Comparison of ENCODE assay signal across 21 cellular contexts in genomic region chr1:147272042-147272441, GRCh38. TPM values are rescaled to one million over a fixed set of nuclear protein-coding genes. Genes with fewer than 3 reads are reported as not detected.
DNase-seq lines count a peak whose midpoint lies in the region; ATAC-seq and TF ChIP-seq lines count a peak whose summit lies in the region.
"Had no signal": no experiment of that assay in that cellular context is flagged by ENCODE, and none has a peak within 500 bp of the region (broad histone marks: within the 10 kb centered on the region; RNA-seq: fewer than 3 reads in every experiment).

No MANE protein-coding gene starts in this region.

- intact Hi-C loops in IMR-90 (cut with micrococcal nuclease), result loop anchor here (2.0 to 5.0 kb wide), 3 partner anchors 21 to 355 kb away; no protein-coding TSS in a partner anchor

- H4K20me1 ChIP-seq in IMR-90 (ENCODE audit: insufficient read depth, low read length), result no peaks in the 10 kb centered on the region

- H2BK20ac ChIP-seq in IMR-90 (ENCODE audit: low read depth, low read length), result no peak overlapping the region

- H3K4me1 Mint-ChIP-seq in WTC11, result peaks cover 7% of the 10 kb centered on the region; the same call in 1 of the 2 replicates

- no peak overlapping the region for H4K91ac ChIP-seq in IMR-90 (ENCODE audit: insufficient read depth, low read depth, low read length)
- H4K91ac ChIP-seq in mesenchymal stem cell (ENCODE audit: low read length), result no peak overlapping the region

- H2AFZ ChIP-seq in IMR-90 (replicated peaks; ENCODE audit: low read length, poor library complexity) (no peak overlapping the region), mesenchymal stem cell (ENCODE audit: low read depth, low read length) (no peak overlapping the region)

- H3K79me1 ChIP-seq in IMR-90 (ENCODE audit: low read depth in 1 of 2, low read length in 2 of 2), result no peaks in the 10 kb centered on the region
- peaks cover 4% of the 10 kb centered on the region for H3K79me1 ChIP-seq in mesenchymal stem cell (replicated peaks; ENCODE audit: low read length, poor library complexity, severe bottlenecking)

- H3K56ac ChIP-seq in IMR-90 (ENCODE audit: extremely low read depth, insufficient read depth, low read length), result no peak overlapping the region

- WGBS in IMR-90 (ENCODE audit: extremely low coverage in 2 of 2, insufficient read length in 1 of 2), 2 experiments, result no CpG with 5 or more reads among the region's 3 CpGs
- 89% methylated on average over 3 of the region's 3 CpGs for WGBS in mesenchymal stem cell

- POLR2A ChIA-PET in IMR-90 (lab: Charles Lee; ENCODE audit: unreplicated experiment) (no interaction called here), WTC11 (lab: Charles Lee) (no interaction called here)

- H3K18ac ChIP-seq in IMR-90 (ENCODE audit: low read depth, low read length), result no peak overlapping the region
- no peak overlapping the region for H3K18ac ChIP-seq in mesenchymal stem cell (ENCODE audit: low read depth in 1 of 2, low read length in 2 of 2)

- H2BK15ac ChIP-seq in IMR-90 (ENCODE audit: low read depth, low read length) (no peak overlapping the region), mesenchymal stem cell (ENCODE audit: low read depth, poor library complexity, severe bottlenecking) (no peak overlapping the region)

- H3K27ac Mint-ChIP-seq in WTC11, result 0 out of 2 replicates have a peak overlapping the region, but pooled peaks have one; percentile 46
- H3K27ac Mint-ChIP-seq: CD8-positive, alpha-beta T cell had no signal

- peaks cover 6% of the 10 kb centered on the region for H3K4me1 ChIP-seq in IMR-90 (ENCODE audit: control insufficient read depth, insufficient read depth, low read length)
- H3K4me1 ChIP-seq in mesenchymal stem cell (ENCODE audit: control insufficient read depth, insufficient read depth, low read depth, low read length), result no peaks in the 10 kb centered on the region
- H3K4me1 ChIP-seq: BLaER1 treated with 17β-estradiol and CSF1 and Interleukin-3, amounts not matched to agents 10 nM and 100 nM had no signal

- no peak overlapping the region for H3K4me3 Mint-ChIP-seq in WTC11
- H3K4me3 Mint-ChIP-seq: CD8-positive, alpha-beta T cell had no signal

- H2AK9ac ChIP-seq in IMR-90 (replicated peaks; ENCODE audit: low read depth, low read length, poor library complexity), result no peak overlapping the region

- dilution Hi-C loops in IMR-90 (cut with HindIII; ENCODE audit: low sequenced_read_pairs, unreplicated experiment), result no loop called here

- no peak for ATAC-seq in IMR-90 (ENCODE audit: low read depth)
- ATAC-seq in WTC11, result no peak
- ATAC-seq: CD8-positive, alpha-beta T cell; PC-3 had no signal

- TF ChIP-seq CTCF in IMR-90 (conservative IDR thresholded peaks at IDR 0.05; ENCODE audit: low read depth, low read length) (no peak), WTC11 (IDR thresholded peaks at IDR 0.05) (no peak), GM13976 (IDR thresholded peaks at IDR 0.05; ENCODE audit: borderline replicate concordance, control extremely low read depth, extremely low read depth, insufficient read depth, missing control alignments) (no peak), GM10266 (IDR thresholded peaks at IDR 0.05; ENCODE audit: control insufficient read depth, insufficient read depth, low read depth, missing control alignments) (no peak)

- TF ChIP-seq RAD21 in IMR-90 (IDR thresholded peaks at IDR 0.05; ENCODE audit: low read length), result no peak

- in situ Hi-C loops in IMR-90 (cut with MboI; ENCODE audit: low sequenced_read_pairs) (loop anchor here (10.0 kb wide), 1 partner anchor 363 kb away; no protein-coding TSS in a partner anchor), GM13976 (cut with MboI; ENCODE audit: low sequenced_read_pairs, unreplicated experiment) (no loop called here)

- H2BK120ac ChIP-seq in IMR-90 (ENCODE audit: low read depth, low read length) (no peak overlapping the region), mesenchymal stem cell (ENCODE audit: low read depth, low read length) (no peak overlapping the region)

- DNase-seq in DMS79 treated with DMSO at 0.1 percent for 48 hours (lab: John Stamatoyannopoulos, UW) (peak; percentile 67), IMR-90 (no peak), WTC11 (ENCODE audit: low spot score) (no peak), mesenchymal stem cell (no peak), DMS114 treated with DMSO at 0.1 percent for 48 hours (lab: John Stamatoyannopoulos, UW; ENCODE audit: unreplicated experiment) (no peak), GM13976 (ENCODE audit: low spot score) (no peak), GM10266 (ENCODE audit: extremely low spot score) (no peak)
- DNase-seq: Calu3; CD8-positive, alpha-beta T cell; DMS53; NCI-H1048; NCI-H146; NCI-H2081 treated with DMSO at 0.1 percent for 48 hours; NCI-H226; NCI-H524; NCI-H82; PC-3; SJCRH30 had no signal

- H3K27me3 Mint-ChIP-seq in WTC11 (ENCODE audit: low read depth), result no peaks in the 10 kb centered on the region

- H3K27ac ChIP-seq in IMR-90 (ENCODE audit: insufficient read depth, low read length), result no peak overlapping the region
- H3K27ac ChIP-seq in mesenchymal stem cell (ENCODE audit: low read length, poor library complexity, severe bottlenecking), result no peak overlapping the region
- H3K27ac ChIP-seq: BLaER1 treated with 17β-estradiol and CSF1 and Interleukin-3, amounts not matched to agents 10 nM and 100 nM; HL-60; SJCRH30 had no signal

- no peaks in the 10 kb centered on the region for H3K27me3 ChIP-seq in IMR-90 (ENCODE audit: control insufficient read depth, insufficient read depth, low read length)
- no peaks in the 10 kb centered on the region for H3K27me3 ChIP-seq in mesenchymal stem cell (ENCODE audit: control insufficient read depth in 1 of 2, insufficient read depth in 1 of 2, low read length in 2 of 2)
- H3K27me3 ChIP-seq: BLaER1 treated with 17β-estradiol and CSF1 and Interleukin-3, amounts not matched to agents 10 nM and 100 nM; SJCRH30 had no signal

- no peak overlapping the region for H3K4me2 ChIP-seq in IMR-90 (ENCODE audit: low read depth, low read length)
- no peak overlapping the region for H3K4me2 ChIP-seq in mesenchymal stem cell (ENCODE audit: low read length, poor library complexity, severe bottlenecking)
- H3K4me2 ChIP-seq: BLaER1 treated with 17β-estradiol and CSF1 and Interleukin-3, amounts not matched to agents 10 nM and 100 nM had no signal

- H4K5ac ChIP-seq in IMR-90 (ENCODE audit: low read depth, low read length), result peak overlapping the region; percentile 40; the same call in 1 of the 2 replicates

- H3K9me3 Mint-ChIP-seq in WTC11, result no peaks in the 10 kb centered on the region
- H3K9me3 Mint-ChIP-seq: CD8-positive, alpha-beta T cell had no signal

- H3K9me3 ChIP-seq in IMR-90 (ENCODE audit: control insufficient read depth, insufficient read depth, low read length) (no peaks in the 10 kb centered on the region), mesenchymal stem cell (ENCODE audit: control insufficient read depth, low read length) (no peaks in the 10 kb centered on the region)
- H3K9me3 ChIP-seq: BLaER1 treated with 17β-estradiol and CSF1 and Interleukin-3, amounts not matched to agents 10 nM and 100 nM; SJCRH30 had no signal

- no peak for TF ChIP-seq POLR2A in IMR-90 (IDR thresholded peaks at IDR 0.05; ENCODE audit: low read depth, low read length)

- CTCF ChIA-PET in IMR-90 (lab: Yijun Ruan, JAX) (interaction anchor here (0.7 to 2.3 kb wide), 2 partner anchors 116 to 627 kb away, joined by 3 to 5 read pairs; no protein-coding TSS in a partner anchor), WTC11 (lab: Charles Lee) (interaction anchor here (0.6 to 4.6 kb wide), 3 partner anchors 8 to 574 kb away, joined by 3 to 68 read pairs (median 4); no protein-coding TSS in a partner anchor)

- H2BK5ac ChIP-seq in IMR-90 (ENCODE audit: low read depth, low read length, poor library complexity, severe bottlenecking), result no peak overlapping the region
- H2BK5ac ChIP-seq in mesenchymal stem cell (ENCODE audit: low read depth, low read length, poor library complexity, severe bottlenecking), result no peak overlapping the region

- BruUV-seq in IMR-90 (replicated peaks; lab: Mats Ljungman, UMichigan), result no TSS peak

- H3K4ac ChIP-seq in IMR-90 (ENCODE audit: low read depth, low read length), result no peak overlapping the region
- no peak overlapping the region for H3K4ac ChIP-seq in mesenchymal stem cell (ENCODE audit: low read depth in 1 of 2, low read length in 2 of 2)

- H2BK12ac ChIP-seq in mesenchymal stem cell (ENCODE audit: low read length in 2 of 2), result no peak overlapping the region

- H3K36me3 ChIP-seq in IMR-90 (ENCODE audit: control insufficient read depth, insufficient read depth, low read length) (peaks cover 18% of the 10 kb centered on the region), mesenchymal stem cell (ENCODE audit: control insufficient read depth in 1 of 2, insufficient read depth in 2 of 2, low read depth in 1 of 2, low read length in 2 of 2) (peaks cover 6 to 75% of the 10 kb centered on the region in 2 experiments)

- H2AK5ac ChIP-seq in IMR-90 (ENCODE audit: low read depth, low read length) (no peak overlapping the region), mesenchymal stem cell (ENCODE audit: low read length, severe bottlenecking) (no peak overlapping the region)

- peaks cover 3% of the 10 kb centered on the region; the same call in 1 of the 2 replicates for H3K9me1 ChIP-seq in IMR-90 (ENCODE audit: insufficient read depth, low read length)

- H3K36me3 Mint-ChIP-seq in WTC11, result peaks cover 77% of the 10 kb centered on the region

- H3K14ac ChIP-seq in IMR-90 (replicated peaks; ENCODE audit: low read depth, low read length) (no peak overlapping the region), mesenchymal stem cell (ENCODE audit: low read length in 2 of 2) (no peak overlapping the region)

- H3K9ac ChIP-seq in IMR-90 (ENCODE audit: low read depth, low read length), result no peak overlapping the region
- H3K9ac ChIP-seq in mesenchymal stem cell (ENCODE audit: low read length), result peak overlapping the region; percentile 88
- H3K9ac ChIP-seq: BLaER1 treated with 17β-estradiol and CSF1 and Interleukin-3, amounts not matched to agents 10 nM and 100 nM had no signal

- no peak overlapping the region for H3K23ac ChIP-seq in IMR-90 (ENCODE audit: low read depth, low read length)
- H3K23ac ChIP-seq in mesenchymal stem cell (ENCODE audit: low read length in 2 of 2), result no peak overlapping the region

- H3K4me3 ChIP-seq in IMR-90 (ENCODE audit: insufficient read depth, low read depth, low read length), result no peak overlapping the region
- no peak overlapping the region for H3K4me3 ChIP-seq in mesenchymal stem cell (ENCODE audit: insufficient read depth in 1 of 2, low read depth in 1 of 2, low read length in 2 of 2)
- H3K4me3 ChIP-seq: BLaER1 treated with 17β-estradiol and CSF1 and Interleukin-3, amounts not matched to agents 10 nM and 100 nM; SJCRH30 had no signal

- H4K8ac ChIP-seq in IMR-90 (ENCODE audit: low read depth in 2 of 2, low read length in 2 of 2) (no peak overlapping the region), mesenchymal stem cell (ENCODE audit: low read length) (no peak overlapping the region)

RNA-seq across cellular contexts. Expression of gene CHD1L, which starts 29.6 kb away (rescaled TPM):
- total RNA-seq in IMR-90 (2012; rRNA removed) (47.5 and 51.7 TPM in 2 replicates), WTC11 (2021) (68.7 to 80.8 TPM (median 80.6 TPM) in 3 replicates)
- polyA plus RNA-seq in IMR-90 (2012; rRNA removed), result 28.2 and 31.2 TPM in 2 replicates
- polyA plus RNA-seq in IMR-90 (2012; cell fraction: cytosol; rRNA removed), result 6.2 and 8.3 TPM in 2 replicates
- polyA plus RNA-seq in IMR-90 (2012; cell fraction: nucleus; rRNA removed; ENCODE audit: low replicate concordance), result 7.3 and 53.9 TPM in 2 replicates
- polyA plus RNA-seq in mesenchymal stem cell (2013, experiment 1 of 2), result 15.6 TPM
- 15.9 TPM for polyA plus RNA-seq in mesenchymal stem cell (2013, experiment 2 of 2)

RNA-seq across cellular contexts. Expression of gene FMO5, which starts 46.9 kb away (rescaled TPM):
- total RNA-seq in IMR-90 (2012; rRNA removed) (0.36 and 0.83 TPM in 2 replicates), WTC11 (2021) (1.6 to 3.3 TPM (median 1.7 TPM) in 3 replicates)
- 0.50 and 0.51 TPM in 2 replicates for polyA plus RNA-seq in IMR-90 (2012; rRNA removed)
- 0.01 and 0.10 TPM in 2 replicates for polyA plus RNA-seq in IMR-90 (2012; cell fraction: cytosol; rRNA removed)
- 0.29 and 1.3 TPM in 2 replicates for polyA plus RNA-seq in IMR-90 (2012; cell fraction: nucleus; rRNA removed; ENCODE audit: low replicate concordance)
- polyA plus RNA-seq in mesenchymal stem cell (2013, experiment 1 of 2), result 0.51 TPM
- 0.56 TPM for polyA plus RNA-seq in mesenchymal stem cell (2013, experiment 2 of 2)
- total RNA-seq: HT1080, SJCRH30 had no signal
